In the genomic region with DNA sequence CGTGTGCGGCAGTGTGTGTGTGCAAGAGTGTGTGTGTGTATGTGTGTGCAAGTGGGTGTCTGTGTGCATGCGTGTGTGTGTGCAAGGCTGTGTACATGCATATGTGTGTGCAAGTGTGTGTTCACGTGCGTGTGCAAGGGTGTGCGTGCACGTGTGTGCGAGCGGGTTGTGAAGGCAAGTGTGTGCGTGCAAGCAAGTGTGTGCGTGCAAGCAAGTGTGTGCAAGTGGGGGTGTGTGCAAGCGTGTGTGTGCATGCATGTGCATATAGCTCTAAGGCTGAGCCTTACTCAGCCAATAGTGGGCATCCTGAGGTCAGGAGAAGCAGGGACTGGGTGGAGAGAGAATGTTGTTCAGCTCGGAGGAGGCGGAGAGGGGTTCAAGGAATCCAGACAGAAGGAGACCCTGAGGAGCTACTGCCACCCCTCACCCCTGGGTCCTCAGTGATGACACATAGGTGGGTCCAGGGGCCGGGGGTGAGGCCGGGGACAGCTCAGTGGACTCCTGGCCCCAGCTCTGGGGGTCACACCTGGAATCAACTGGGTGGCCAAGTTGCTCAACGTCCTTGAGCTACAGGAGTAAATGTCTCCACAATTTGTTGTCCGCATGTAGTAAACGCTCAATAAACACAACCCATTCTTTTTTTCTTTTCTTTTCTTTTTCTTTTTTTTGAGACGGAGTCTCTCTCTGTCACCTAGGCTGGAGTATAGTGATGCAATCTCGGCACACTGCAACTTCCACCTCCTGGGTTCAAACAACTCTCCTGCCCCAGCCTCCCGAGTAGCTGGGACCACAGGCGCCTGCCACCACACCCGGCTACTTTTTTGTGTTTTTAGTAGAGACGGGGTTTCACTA, we compare ENCODE assay signal across 13 cellular contexts. TPM values are rescaled to one million over a fixed set of nuclear protein-coding genes. Genes with fewer than 3 reads are reported as not detected.
DNase-seq lines count a peak whose midpoint lies in the region; ATAC-seq lines count a peak whose summit lies in the region.
"Had no signal": no experiment of that assay in that cellular context is flagged by ENCODE, and none has a peak within 500 bp of the region (broad histone marks: within the 10 kb centered on the region; RNA-seq: fewer than 3 reads in every experiment).

No MANE protein-coding gene starts in this region.

- H3K27ac Mint-ChIP-seq in activated CD4-positive, alpha-beta memory T cell treated with anti-CD3 and anti-CD28 coated beads, Interleukin-2, amount 10 ng/mL, durations not matched to agents 7 days and 5 days = peak overlapping the region; percentile 37
- peak overlapping the region; percentile 64 for H3K27ac Mint-ChIP-seq in stimulated activated effector memory CD8-positive, alpha-beta T cell treated with anti-CD3 and anti-CD28 coated beads, Interleukin-12 subunit alpha, Interleukin-12 subunit beta, amount 100 ng/mL, for 72 hours
- H3K27ac Mint-ChIP-seq: stimulated activated memory B cell treated with anti-CD40 and anti-IgM and Interleukin-4, amounts not matched to agents 10 μg/mL and 1 μg/mL and 100 μg/mL, for 72 hours had no signal

- H3K4me1 Mint-ChIP-seq in activated CD4-positive, alpha-beta memory T cell treated with anti-CD3 and anti-CD28 coated beads, Interleukin-2, amount 10 ng/mL, durations not matched to agents 7 days and 5 days = peaks cover 50% of the 10 kb centered on the region
- peaks cover 51% of the 10 kb centered on the region for H3K4me1 Mint-ChIP-seq in stimulated activated effector memory CD8-positive, alpha-beta T cell treated with anti-CD3 and anti-CD28 coated beads, Interleukin-12 subunit alpha, Interleukin-12 subunit beta, amount 100 ng/mL, for 72 hours

- H3K4me1 ChIP-seq in iPS-15b (ENCODE audit: control insufficient read depth, insufficient read depth, low read length) = peaks cover 6% of the 10 kb centered on the region

- peaks cover 8% of the 10 kb centered on the region for H3K27me3 Mint-ChIP-seq in activated CD4-positive, alpha-beta memory T cell treated with anti-CD3 and anti-CD28 coated beads, Interleukin-2, amount 10 ng/mL, durations not matched to agents 7 days and 5 days

- H3K9me3 ChIP-seq in iPS-15b (ENCODE audit: control insufficient read depth, insufficient read depth, low read length) (no peaks in the 10 kb centered on the region), MG63 (no peaks in the 10 kb centered on the region)

- H3K27me3 ChIP-seq in iPS-15b (ENCODE audit: control insufficient read depth, insufficient read depth, low read length) (peaks cover 23% of the 10 kb centered on the region), MG63 (peaks cover 31% of the 10 kb centered on the region)

- peak overlapping the region; percentile 92 for H3K4me3 Mint-ChIP-seq in activated CD4-positive, alpha-beta memory T cell treated with anti-CD3 and anti-CD28 coated beads, Interleukin-2, amount 10 ng/mL, durations not matched to agents 7 days and 5 days
- peak overlapping the region; percentile 87 for H3K4me3 Mint-ChIP-seq in stimulated activated effector memory CD8-positive, alpha-beta T cell treated with anti-CD3 and anti-CD28 coated beads, Interleukin-12 subunit alpha, Interleukin-12 subunit beta, amount 100 ng/mL, for 72 hours

- H3K4me3 ChIP-seq in iPS-15b (ENCODE audit: low read depth, low read length) (peak overlapping the region; percentile 93), MG63 (no peak overlapping the region)

- CTCF ChIA-PET in activated CD4-positive, alpha-beta memory T cell treated with anti-CD3 and anti-CD28 coated beads, Interleukin-2, amount 10 ng/mL, durations not matched to agents 7 days and 5 days (lab: Charles Lee) = interaction anchor here (0.6 to 4.4 kb wide), 6 partner anchors 9 to 134 kb away, joined by 3 to 26 read pairs (median 8); partner anchors contain the start of gene GH1

- POLR2A ChIA-PET in activated CD4-positive, alpha-beta memory T cell treated with anti-CD3 and anti-CD28 coated beads, Interleukin-2, amount 10 ng/mL, durations not matched to agents 7 days and 5 days (lab: Charles Lee) = interaction anchor here (0.8 to 9.1 kb wide), 8 partner anchors 8 to 81 kb away, joined by 3 to 79 read pairs (median 10); partner anchors contain the start of gene ICAM2

- H3K36me3 ChIP-seq in iPS-15b (ENCODE audit: control insufficient read depth, insufficient read depth, low read length) = no peaks in the 10 kb centered on the region
- H3K36me3 ChIP-seq in MG63 = no peaks in the 10 kb centered on the region

- H3K9ac ChIP-seq in iPS-15b (ENCODE audit: low read depth, low read length) = no peak overlapping the region
- H3K9ac ChIP-seq: parathyroid adenoma had no signal

- H3K9me3 Mint-ChIP-seq in activated CD4-positive, alpha-beta memory T cell treated with anti-CD3 and anti-CD28 coated beads, Interleukin-2, amount 10 ng/mL, durations not matched to agents 7 days and 5 days = no peaks in the 10 kb centered on the region
- no peaks in the 10 kb centered on the region for H3K9me3 Mint-ChIP-seq in stimulated activated effector memory CD8-positive, alpha-beta T cell treated with anti-CD3 and anti-CD28 coated beads, Interleukin-12 subunit alpha, Interleukin-12 subunit beta, amount 100 ng/mL, for 72 hours
- H3K9me3 Mint-ChIP-seq: stimulated activated memory B cell treated with anti-CD40 and anti-IgM and Interleukin-4, amounts not matched to agents 10 μg/mL and 1 μg/mL and 100 μg/mL, for 72 hours had no signal

- peaks cover 46% of the 10 kb centered on the region for H3K36me3 Mint-ChIP-seq in activated CD4-positive, alpha-beta memory T cell treated with anti-CD3 and anti-CD28 coated beads, Interleukin-2, amount 10 ng/mL, durations not matched to agents 7 days and 5 days (ENCODE audit: low read depth)
- H3K36me3 Mint-ChIP-seq in stimulated activated effector memory CD8-positive, alpha-beta T cell treated with anti-CD3 and anti-CD28 coated beads, Interleukin-12 subunit alpha, Interleukin-12 subunit beta, amount 100 ng/mL, for 72 hours = peaks cover 38% of the 10 kb centered on the region

- ATAC-seq in stimulated activated effector memory CD8-positive, alpha-beta T cell treated with anti-CD3 and anti-CD28 coated beads, Interleukin-12 subunit alpha, Interleukin-12 subunit beta, amount 100 ng/mL, for 72 hours = no peak
- ATAC-seq: stimulated activated memory B cell treated with anti-CD40 and anti-IgM and Interleukin-4, amounts not matched to agents 10 μg/mL and 1 μg/mL and 100 μg/mL, for 72 hours had no signal

- peak; percentile 61 for DNase-seq in activated effector memory CD4-positive, alpha-beta T cell treated with anti-CD3 and anti-CD28 coated beads, Interleukin-2, amount 50 U/mL, for 16 hours
- no peak for DNase-seq in activated effector memory CD4-positive, alpha-beta T cell treated with Interleukin-2 at 50 U/mL for 16 hours
- DNase-seq in activated CD4-positive, alpha-beta memory T cell treated with anti-CD3 and anti-CD28 coated beads, Interleukin-2, amount 10 ng/mL, durations not matched to agents 7 days and 5 days = no peak
- no peak for DNase-seq in stimulated activated effector memory CD8-positive, alpha-beta T cell treated with anti-CD3 and anti-CD28 coated beads, Interleukin-12 subunit alpha, Interleukin-12 subunit beta, amount 100 ng/mL, for 72 hours (ENCODE audit: low spot score in 2 of 2)
- DNase-seq in MG63 = no peak
- DNase-seq in HK-2 (ENCODE audit: unreplicated experiment) = no peak
- no peak for DNase-seq in SW480 (ENCODE audit: low spot score)
- DNase-seq: NCI-H345 had no signal

RNA-seq across cellular contexts. Expression of gene PRR29, which starts 1.8 kb away (rescaled TPM):
- total RNA-seq in activated CD4-positive, alpha-beta memory T cell treated with anti-CD3 and anti-CD28 coated beads, Interleukin-2, amount 10 ng/mL, durations not matched to agents 7 days and 5 days = 10 to 100 TPM; 12.0 to 15.1 TPM
- not detected in 2 replicates for total RNA-seq in MG63 (2014; rRNA removed; shearing (Covaris generic); ENCODE audit: low replicate concordance)
- total RNA-seq: MCF 10A had no signal

RNA-seq across cellular contexts. Expression of gene ICAM2, which starts 20.5 kb away (rescaled TPM):
- 100 to 1,000 TPM; 118 to 122 TPM for total RNA-seq in activated CD4-positive, alpha-beta memory T cell treated with anti-CD3 and anti-CD28 coated beads, Interleukin-2, amount 10 ng/mL, durations not matched to agents 7 days and 5 days
- not detected in 2 replicates for total RNA-seq in MG63 (2014; rRNA removed; shearing (Covaris generic); ENCODE audit: low replicate concordance)
- total RNA-seq: MCF 10A had no signal

RNA-seq across cellular contexts. Expression of gene SCN4A, which starts 27.2 kb away (rescaled TPM):
- under 1 TPM; 0.08 to 0.13 TPM for total RNA-seq in activated CD4-positive, alpha-beta memory T cell treated with anti-CD3 and anti-CD28 coated beads, Interleukin-2, amount 10 ng/mL, durations not matched to agents 7 days and 5 days
- not detected in 2 replicates for total RNA-seq in MG63 (2014; rRNA removed; shearing (Covaris generic); ENCODE audit: low replicate concordance)
- total RNA-seq: fibroblast of villous mesenchyme, MCF 10A had no signal

Comparison
In these comparisons a context has a peak if more than half of its experiments do, and no peak if none do; other contexts are left out.
1. RNA of gene PRR29, which starts 1.8 kb away (total RNA-seq): 12.0 to 15.1 TPM in activated CD4-positive, alpha-beta memory T cell treated with anti-CD3 and anti-CD28 coated beads, Interleukin-2, amount 10 ng/mL, durations not matched to agents 7 days and 5 days; not detected in MG63; every median in the first group is over 10 times any median in the second.
2. RNA of gene ICAM2, which starts 20.5 kb away (total RNA-seq): 118 to 122 TPM in activated CD4-positive, alpha-beta memory T cell treated with anti-CD3 and anti-CD28 coated beads, Interleukin-2, amount 10 ng/mL, durations not matched to agents 7 days and 5 days; not detected in MG63; every median in the first group is over 100 times any median in the second.